8 cellular contexts compared by ENCODE assay signal in the genomic region with DNA sequence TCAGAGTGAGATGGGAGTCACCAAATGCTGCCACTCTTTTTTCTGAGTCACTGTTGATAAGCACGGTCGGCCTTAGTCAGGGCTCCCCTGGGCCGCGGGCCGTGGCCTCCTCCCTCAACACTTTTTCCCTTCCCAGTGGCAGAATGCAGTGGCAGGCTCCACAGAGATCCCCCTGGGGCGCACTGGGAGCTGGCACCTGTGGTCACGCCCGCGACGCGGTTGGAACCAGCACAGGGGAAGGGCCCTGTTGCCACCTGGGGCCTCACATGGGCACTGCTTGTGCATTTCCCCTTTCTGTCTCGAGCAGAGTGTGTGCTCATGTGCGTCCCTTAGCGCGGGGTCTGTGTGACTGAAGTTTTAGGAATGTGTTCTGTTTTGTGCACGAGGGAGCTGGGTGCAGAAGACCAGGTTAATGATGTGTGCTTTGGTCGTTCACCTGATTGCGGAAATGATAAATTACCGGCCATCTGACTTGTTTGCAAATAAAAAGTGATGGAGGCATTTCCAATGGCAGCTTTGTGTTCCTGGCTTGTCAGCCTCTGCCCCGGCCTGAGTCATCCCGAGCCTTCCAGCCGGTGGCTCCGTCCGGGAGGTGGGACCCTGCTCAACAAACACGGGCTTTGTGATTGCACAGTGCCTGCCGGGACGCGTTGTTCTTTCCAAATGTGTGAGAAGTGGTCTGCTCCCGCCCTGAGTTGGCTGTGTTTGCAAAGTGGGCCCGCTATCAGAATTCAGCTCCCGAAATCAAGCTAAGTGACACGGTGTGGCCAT.
A peak's percentile ranks its signal among the peaks of the same experiment; 100 is the strongest.
DNase-seq lines count a peak whose midpoint lies in the region; ATAC-seq, FAIRE-seq and TF ChIP-seq lines count a peak whose summit lies in the region.

No MANE protein-coding gene starts in this region.

- ATAC-seq in K562 (peak; percentile 99), lower lobe of right lung (peak; percentile 88 to 90), HG03097 (IDR thresholded peaks at IDR 0.05; ENCODE audit: low FRiP score, unreplicated experiment) (no peak)

- 10% methylated on average over 23 of the region's 32 CpGs for whole genome bisulfite sequencing in K562 (ENCODE audit: insufficient coverage, low coverage, missing lambda C conversion rate)
- 85% methylated on average over 23 of the region's 32 CpGs for WGBS in SK-N-SH (ENCODE audit: low lambda C conversion rate)

- H3K27me3 ChIP-seq in K562 (ENCODE audit: control insufficient read depth in 2 of 2, insufficient read depth in 2 of 2, low read length in 2 of 2), result no peaks in the 10 kb centered on the region
- no peaks in the 10 kb centered on the region for H3K27me3 ChIP-seq in lower lobe of right lung (ENCODE audit: low read depth)
- H3K27me3 ChIP-seq in SK-N-SH (ENCODE audit: insufficient read depth), result no peaks in the 10 kb centered on the region

- H2AFZ ChIP-seq in K562 (ENCODE audit: low read depth, low read length) (peak overlapping the region; percentile 79; the same call in 1 of the 2 replicates), SK-N-SH (ENCODE audit: low read depth) (no peak overlapping the region)

- H4K20me1 ChIP-seq in K562 (replicated peaks; ENCODE audit: control insufficient read depth, insufficient read depth, low read length) (no peaks in the 10 kb centered on the region), SK-N-SH (ENCODE audit: insufficient read depth) (no peaks in the 10 kb centered on the region)

- CTCF ChIA-PET in K562 (lab: Yijun Ruan, JAX; ENCODE audit: low intra/inter-chr PET ratio) (no interaction called here), SK-N-SH (lab: Yijun Ruan, JAX) (interaction anchor here (0.5 to 2.0 kb wide), 4 partner anchors 23 to 469 kb away, joined by 3 to 7 read pairs (median 3); no protein-coding TSS in a partner anchor)

- H3K9ac ChIP-seq in K562 (ENCODE audit: insufficient read depth in 1 of 2, low read depth in 2 of 2, low read length in 2 of 2) (peak overlapping the region; percentile 55 to 89; a peak in 3 of 4 replicates), SK-N-SH (no peak overlapping the region)

- no peak overlapping the region for H3K4me3 ChIP-seq in LNCaP clone FGC (ENCODE audit: low read depth, low read length)
- no peak overlapping the region for H3K4me3 ChIP-seq in K562
- no peak overlapping the region for H3K4me3 ChIP-seq in lower lobe of right lung
- no peak overlapping the region for H3K4me3 ChIP-seq in SK-N-SH (ENCODE audit: low read depth in 2 of 2, low read length in 1 of 2)

- no peak for TF ChIP-seq RAD21 in K562 (CRISPR knock-in tag; conservative IDR thresholded peaks at IDR 0.05 in 1 of 2, IDR thresholded peaks at IDR 0.05 in 1 of 2)
- TF ChIP-seq RAD21 in SK-N-SH (IDR thresholded peaks at IDR 0.05; ENCODE audit: low read length), result no peak

- DNase-seq in CD1c-positive myeloid dendritic cell (ENCODE audit: extremely low spot score) (peak; percentile 10), LNCaP clone FGC (ENCODE audit: low read depth) (peak; percentile 74), K562 (ENCODE audit: extremely low read depth in 1 of 4, low spot score in 3 of 4) (peak; percentile 61 to 77 (median 68)), lower lobe of right lung (peak; percentile 75), NCI-H2029 (lab: John Stamatoyannopoulos, UW) (no peak), SIG-M5 (lab: John Stamatoyannopoulos, UW) (no peak), SK-N-SH (no peak)

- no peak for TF ChIP-seq POLR2A in K562 (conservative IDR thresholded peaks at IDR 0.05)

- H3F3A ChIP-seq in SK-N-SH (replicated peaks; ENCODE audit: insufficient read depth), result no peaks in the 10 kb centered on the region

- H3K36me3 ChIP-seq in K562 (ENCODE audit: control insufficient read depth, insufficient read depth, low read length) (no peaks in the 10 kb centered on the region), lower lobe of right lung (no peaks in the 10 kb centered on the region), SK-N-SH (replicated peaks in 1 of 2; ENCODE audit: control insufficient read depth in 1 of 2, insufficient read depth in 2 of 2, low read length in 1 of 2) (no peaks in the 10 kb centered on the region)

- H3K9me3 ChIP-seq in K562 (replicated peaks; ENCODE audit: control insufficient read depth, insufficient read depth, low read depth, low read length) (no peaks in the 10 kb centered on the region; the same call in 1 of the 2 replicates), lower lobe of right lung (no peaks in the 10 kb centered on the region), SK-N-SH (no peaks in the 10 kb centered on the region)

- H3K9me2 ChIP-seq in SK-N-SH, result no peaks in the 10 kb centered on the region

- POLR2A ChIA-PET in K562 (lab: Yijun Ruan, JAX), result interaction anchor here (1.0 to 1.5 kb wide), 4 partner anchors 9 to 18 kb away, joined by 3 to 4 read pairs (median 4); no protein-coding TSS in a partner anchor
- POLR2A ChIA-PET in SK-N-SH (lab: Yijun Ruan, JAX), result no interaction called here

- H3K79me2 ChIP-seq in K562 (ENCODE audit: control insufficient read depth, insufficient read depth, low read length), result peaks cover 3% of the 10 kb centered on the region; the same call in 1 of the 3 replicates
- peaks cover 4% of the 10 kb centered on the region; the same call in 1 of the 2 replicates for H3K79me2 ChIP-seq in SK-N-SH (ENCODE audit: insufficient read depth)

- BruUV-seq in K562 (replicated peaks; lab: Mats Ljungman, UMichigan), result no TSS peak

- no peak; the same call in 1 of the 2 replicates for TF ChIP-seq EP300 in K562 (IDR thresholded peaks at IDR 0.05; ENCODE audit: low read length)
- TF ChIP-seq EP300 in SK-N-SH (IDR thresholded peaks at IDR 0.05; ENCODE audit: borderline replicate concordance in 1 of 2, low read depth in 1 of 2, low read length in 1 of 2), result no peak

- intact Hi-C loops in K562 (cut with micrococcal nuclease), result no loop called here
- intact Hi-C loops in lower lobe of right lung (cut with DNase I), result no loop called here

- H3K27ac ChIP-seq in K562 (ENCODE audit: extremely low read depth, low read depth, low read length) (peak overlapping the region; percentile 89), lower lobe of right lung (peak overlapping the region; percentile 53), SK-N-SH (ENCODE audit: low read depth in 2 of 2, low read length in 1 of 2) (no peak overlapping the region)

- peak; percentile 96 for FAIRE-seq in K562 (lab: Jason Lieb, UNC)

- peak overlapping the region; percentile 66 for H3K4me2 ChIP-seq in K562 (ENCODE audit: insufficient read depth, low read length)
- H3K4me2 ChIP-seq in SK-N-SH, result no peak overlapping the region

- no peaks in the 10 kb centered on the region for H3K9me1 ChIP-seq in K562 (ENCODE audit: control insufficient read depth, insufficient read depth, low read length)

- in situ Hi-C loops in K562 (cut with MboI), result no loop called here

- TF ChIP-seq CTCF in LNCaP clone FGC (IDR thresholded peaks at IDR 0.05; ENCODE audit: control insufficient read depth, extremely low read depth, insufficient read depth) (no peak), K562 (IDR thresholded peaks at IDR 0.05 in 2 of 3, conservative IDR thresholded peaks at IDR 0.05 in 1 of 3; ENCODE audit: insufficient read depth in 2 of 3, low read depth in 1 of 3, low read length in 3 of 3) (no peak), lower lobe of right lung (IDR thresholded peaks at IDR 0.05) (no peak), SK-N-SH (IDR thresholded peaks at IDR 0.05) (no peak)

- H3K4me1 ChIP-seq in K562 (replicated peaks in 1 of 2; ENCODE audit: control insufficient read depth in 2 of 2, insufficient read depth in 2 of 2, low read length in 2 of 2) (peaks cover 21 to 27% of the 10 kb centered on the region in 2 experiments), lower lobe of right lung (peaks cover 22% of the 10 kb centered on the region), SK-N-SH (ENCODE audit: control insufficient read depth in 1 of 2, insufficient read depth in 2 of 2, low read depth in 1 of 2, low read length in 1 of 2) (peaks cover 0 to 4% of the 10 kb centered on the region in 2 experiments; a peak in 2 of 4 replicates)

TF ChIP-seq in K562, 482 proteins besides CTCF, POLR2A, EP300 and RAD21 (continues in another document):
- TF ChIP-seq GABPB2 (CRISPR knock-in tag; conservative IDR thresholded peaks at IDR 0.05) (no peak), CHD4 (IDR thresholded peaks at IDR 0.05; ENCODE audit: insufficient read depth, insufficient replicate concordance, low read depth, low read length, poor library complexity, severe bottlenecking) (no peak)

TF ChIP-seq in SK-N-SH, 30 proteins besides CTCF, POLR2A, EP300 and RAD21:
- TF ChIP-seq SMC3 (IDR thresholded peaks at IDR 0.05; ENCODE audit: low read depth, low read length) (no peak), FOXM1 (IDR thresholded peaks at IDR 0.05; ENCODE audit: low read depth) (no peak), GABPA (IDR thresholded peaks at IDR 0.05; ENCODE audit: low read depth) (no peak), MXI1 (IDR thresholded peaks at IDR 0.05; ENCODE audit: low read depth, low read length) (no peak), ELF1 (IDR thresholded peaks at IDR 0.05) (no peak)
- TF ChIP-seq, protein P1, sequence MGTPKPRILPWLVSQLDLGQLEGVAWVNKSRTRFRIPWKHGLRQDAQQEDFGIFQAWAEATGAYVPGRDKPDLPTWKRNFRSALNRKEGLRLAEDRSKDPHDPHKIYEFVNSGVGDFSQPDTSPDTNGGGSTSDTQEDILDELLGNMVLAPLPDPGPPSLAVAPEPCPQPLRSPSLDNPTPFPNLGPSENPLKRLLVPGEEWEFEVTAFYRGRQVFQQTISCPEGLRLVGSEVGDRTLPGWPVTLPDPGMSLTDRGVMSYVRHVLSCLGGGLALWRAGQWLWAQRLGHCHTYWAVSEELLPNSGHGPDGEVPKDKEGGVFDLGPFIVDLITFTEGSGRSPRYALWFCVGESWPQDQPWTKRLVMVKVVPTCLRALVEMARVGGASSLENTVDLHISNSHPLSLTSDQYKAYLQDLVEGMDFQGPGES (IDR thresholded peaks at IDR 0.05; ENCODE audit: low read depth, low read length), result no peak
- TF ChIP-seq, protein P2, sequence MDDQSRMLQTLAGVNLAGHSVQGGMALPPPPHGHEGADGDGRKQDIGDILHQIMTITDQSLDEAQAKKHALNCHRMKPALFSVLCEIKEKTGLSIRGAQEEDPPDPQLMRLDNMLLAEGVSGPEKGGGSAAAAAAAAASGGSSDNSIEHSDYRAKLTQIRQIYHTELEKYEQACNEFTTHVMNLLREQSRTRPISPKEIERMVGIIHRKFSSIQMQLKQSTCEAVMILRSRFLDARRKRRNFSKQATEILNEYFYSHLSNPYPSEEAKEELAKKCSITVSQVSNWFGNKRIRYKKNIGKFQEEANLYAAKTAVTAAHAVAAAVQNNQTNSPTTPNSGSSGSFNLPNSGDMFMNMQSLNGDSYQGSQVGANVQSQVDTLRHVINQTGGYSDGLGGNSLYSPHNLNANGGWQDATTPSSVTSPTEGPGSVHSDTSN (IDR thresholded peaks at IDR 0.05), result no peak
TF ChIP-seq in SK-N-SH: peak in this region for 0.

Comparison
In these comparisons a context has a peak if more than half of its experiments do, and no peak if none do; other contexts are left out.
1. DNase-seq: peak in CD1c-positive myeloid dendritic cell (single experiment), LNCaP clone FGC (single experiment), K562 (4 of 4) and lower lobe of right lung (single experiment); none in NCI-H2029 (single experiment), SIG-M5 (single experiment) and SK-N-SH (single experiment).
2. H3K27ac ChIP-seq: peak in K562 (single experiment) and lower lobe of right lung (single experiment); none in SK-N-SH (0 of 2).